In the genomic region with DNA sequence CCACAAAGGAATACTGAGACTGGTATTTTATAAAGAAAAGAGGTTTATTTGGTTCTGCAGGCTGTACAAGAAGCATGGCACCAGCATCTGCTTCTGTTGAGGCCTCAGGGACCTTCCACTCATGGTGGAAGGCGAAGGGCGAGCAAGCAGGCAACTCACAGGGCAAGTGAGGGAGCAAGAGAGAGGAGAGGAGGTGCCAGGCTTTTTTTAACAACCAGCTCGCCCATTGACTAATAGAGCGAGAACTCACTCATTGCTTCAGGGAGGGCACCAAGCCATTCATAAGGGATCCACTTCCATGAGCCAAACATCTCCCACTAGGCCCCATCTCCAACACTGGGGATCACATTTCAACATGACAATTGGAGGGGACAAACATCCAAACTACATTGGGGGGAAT, we compare ENCODE assay signal across 9 cellular contexts. TPM values are rescaled to one million over a fixed set of nuclear protein-coding genes. Genes with fewer than 3 reads are reported as not detected.
DNase-seq lines count a peak whose midpoint lies in the region; ATAC-seq and TF ChIP-seq lines count a peak whose summit lies in the region.
"Had no signal": no experiment of that assay in that cellular context is flagged by ENCODE, and none has a peak within 500 bp of the region (broad histone marks: within the 10 kb centered on the region; RNA-seq: fewer than 3 reads in every experiment).

No MANE protein-coding gene starts in this region.

- H3K27ac ChIP-seq in HCT116 (ENCODE audit: low read depth, low read length) (0 out of 2 replicates have a peak overlapping the region, but pooled peaks have one; percentile 86), spleen (peak overlapping the region in 2 of 8 donors; percentile 93 to 99), SJCRH30 (no peak overlapping the region), caudate nucleus (ENCODE audit: low read depth, low read length) (no peak overlapping the region)

- H3K4me1 ChIP-seq in HCT116 (ENCODE audit: control insufficient read depth in 1 of 2, insufficient read depth in 2 of 2, low read length in 2 of 2) (peaks cover 4 to 9% of the 10 kb centered on the region in 2 experiments), spleen (peaks cover 8 to 28% (median 16%) of the 10 kb centered on the region in 6 donors), SJCRH30 (no peaks in the 10 kb centered on the region)
- H3K4me1 ChIP-seq: prostate gland had no signal

- no peak for TF ChIP-seq CTCF in HCT116 (IDR thresholded peaks at IDR 0.05 in 2 of 3, conservative IDR thresholded peaks at IDR 0.05 in 1 of 3; ENCODE audit: borderline replicate concordance in 1 of 3, insufficient read depth in 1 of 3, low read depth in 2 of 3, low read length in 2 of 3)
- TF ChIP-seq CTCF in activated CD8-positive, alpha-beta T cell treated with anti-CD3 and anti-CD28 coated beads for 36 hours (IDR thresholded peaks at IDR 0.05) = no peak
- TF ChIP-seq CTCF in glutamatergic neuron (IDR thresholded peaks at IDR 0.05; ENCODE audit: partially characterized antibody, unreplicated experiment) = no peak
- TF ChIP-seq CTCF in spleen (IDR thresholded peaks at IDR 0.05 in 8 of 11, conservative IDR thresholded peaks at IDR 0.05 in 3 of 11) = no peak

- no peaks in the 10 kb centered on the region for H4K20me1 ChIP-seq in HCT116 (ENCODE audit: insufficient read depth)

- 59 to 94% (median 82%) methylated on average over 4 of the region's 4 CpGs for WGBS in spleen, 5 donors

- H3K4me1 Mint-ChIP-seq in activated CD8-positive, alpha-beta T cell treated with anti-CD3 and anti-CD28 coated beads for 36 hours (ENCODE audit: low read depth) = peaks cover 15% of the 10 kb centered on the region
- peaks cover 8% of the 10 kb centered on the region for H3K4me1 Mint-ChIP-seq in glutamatergic neuron (ENCODE audit: low read depth, unreplicated experiment)

- no peak overlapping the region for H2AFZ ChIP-seq in HCT116 (ENCODE audit: low read depth, low read length, poor library complexity, severe bottlenecking)

- no peak overlapping the region for H3K27ac Mint-ChIP-seq in activated CD8-positive, alpha-beta T cell treated with anti-CD3 and anti-CD28 coated beads for 36 hours
- H3K27ac Mint-ChIP-seq in glutamatergic neuron (ENCODE audit: unreplicated experiment) = peak overlapping the region; percentile 59

- H3K36me3 Mint-ChIP-seq in activated CD8-positive, alpha-beta T cell treated with anti-CD3 and anti-CD28 coated beads for 36 hours (ENCODE audit: low read depth) = peaks cover 21% of the 10 kb centered on the region
- no peaks in the 10 kb centered on the region for H3K36me3 Mint-ChIP-seq in glutamatergic neuron (ENCODE audit: unreplicated experiment)

- H3K9ac ChIP-seq in HCT116 (ENCODE audit: low read length) = peak overlapping the region; percentile 86

- TF ChIP-seq RAD21 in HCT116 (IDR thresholded peaks at IDR 0.05; ENCODE audit: low read depth) = no peak

- CTCF ChIA-PET in HCT116 (lab: Charles Lee) = no interaction called here
- CTCF ChIA-PET in activated CD8-positive, alpha-beta T cell treated with anti-CD3 and anti-CD28 coated beads for 36 hours (lab: Charles Lee) = interaction anchor here (1.6 to 5.1 kb wide), 2 partner anchors 8 to 53 kb away, joined by 4 to 37 read pairs; no protein-coding TSS in a partner anchor

- no peaks in the 10 kb centered on the region for H3K9me3 Mint-ChIP-seq in activated CD8-positive, alpha-beta T cell treated with anti-CD3 and anti-CD28 coated beads for 36 hours
- H3K9me3 Mint-ChIP-seq in glutamatergic neuron (ENCODE audit: unreplicated experiment) = peaks cover 2% of the 10 kb centered on the region

- intact Hi-C loops in HCT116 (cut with micrococcal nuclease) = no loop called here
- intact Hi-C loops in activated CD8-positive, alpha-beta T cell treated with anti-CD3 and anti-CD28 coated beads for 36 hours (cut with micrococcal nuclease) = no loop called here
- intact Hi-C loops in spleen (cut with DNase I; ENCODE audit: low total_unique reads) = no loop called here

- BruUV-seq in HCT116 (replicated peaks; lab: Mats Ljungman, UMichigan) = no TSS peak

- H3K36me3 ChIP-seq in HCT116 (ENCODE audit: control insufficient read depth in 1 of 2, insufficient read depth in 2 of 2, low read length in 2 of 2) = peaks cover 0 to 6% of the 10 kb centered on the region in 2 experiments; a peak in 2 of 4 replicates
- peaks cover 0 to 41% (median 27%) of the 10 kb centered on the region in 6 donors for H3K36me3 ChIP-seq in spleen
- no peaks in the 10 kb centered on the region for H3K36me3 ChIP-seq in SJCRH30
- H3K36me3 ChIP-seq: prostate gland had no signal

- H3K9me2 ChIP-seq in HCT116 (ENCODE audit: insufficient read depth) = no peaks in the 10 kb centered on the region

- ATAC-seq in HCT116 = no peak
- ATAC-seq in activated CD8-positive, alpha-beta T cell treated with anti-CD3 and anti-CD28 coated beads for 36 hours = no peak

- no peaks in the 10 kb centered on the region for H3K9me3 ChIP-seq in HCT116 (ENCODE audit: control insufficient read depth in 1 of 2, insufficient read depth in 1 of 2, low read depth in 1 of 2, low read length in 2 of 2)
- no peaks in the 10 kb centered on the region for H3K9me3 ChIP-seq in spleen
- no peaks in the 10 kb centered on the region for H3K9me3 ChIP-seq in SJCRH30 (replicated peaks)
- H3K9me3 ChIP-seq: prostate gland had no signal

- H3K4me2 ChIP-seq in HCT116 (ENCODE audit: low read length) = peak overlapping the region; percentile 83

- H3K79me2 ChIP-seq in HCT116 (ENCODE audit: insufficient read depth, low read length) = peaks cover 48% of the 10 kb centered on the region

- H3K4me3 ChIP-seq in HCT116 (replicated peaks in 1 of 2; ENCODE audit: low read depth in 1 of 2, low read length in 2 of 2) (peak overlapping the region; percentile 71 to 85), spleen (peak overlapping the region in 5 of 8 donors; percentile 62 to 80 (median 69)), SJCRH30 (no peak overlapping the region; the same call in 1 of the 2 replicates)

- no peak for DNase-seq in HCT116 (ENCODE audit: low read depth, low spot score)
- no peak for DNase-seq in activated CD8-positive, alpha-beta T cell treated with anti-CD3 and anti-CD28 coated beads for 36 hours
- DNase-seq in glutamatergic neuron = no peak
- no peak for DNase-seq in spleen
- DNase-seq in SJCRH30 = no peak
- DNase-seq in caudate nucleus (lab: John Stamatoyannopoulos, UW) = no peak
- DNase-seq in activated gamma-delta T cell treated with Interleukin-2 at 50 U/mL for 16 hours = no peak
- DNase-seq: NCI-H1694 treated with DMSO at 0.1 percent for 48 hours had no signal

- RAD21 ChIA-PET in HCT116 (lab: Charles Lee; ENCODE audit: low non-redundant PET in 1 of 2, low total read pairs in 2 of 2, uncharacterized antibody in 2 of 2, unreplicated experiment in 2 of 2) = no interaction called here

- no peaks in the 10 kb centered on the region for H3K27me3 ChIP-seq in HCT116 (ENCODE audit: insufficient read depth, low read length)
- no peaks in the 10 kb centered on the region for H3K27me3 ChIP-seq in spleen (replicated peaks in 1 of 7)
- H3K27me3 ChIP-seq in SJCRH30 = no peaks in the 10 kb centered on the region

- H3K4me3 Mint-ChIP-seq in activated CD8-positive, alpha-beta T cell treated with anti-CD3 and anti-CD28 coated beads for 36 hours = peak overlapping the region; percentile 70
- peak overlapping the region; percentile 86 for H3K4me3 Mint-ChIP-seq in glutamatergic neuron (ENCODE audit: unreplicated experiment)

- peaks cover 1% of the 10 kb centered on the region for H3K27me3 Mint-ChIP-seq in activated CD8-positive, alpha-beta T cell treated with anti-CD3 and anti-CD28 coated beads for 36 hours
- H3K27me3 Mint-ChIP-seq in glutamatergic neuron (ENCODE audit: unreplicated experiment) = peaks cover 4% of the 10 kb centered on the region

- TF ChIP-seq POLR2A in HCT116 (IDR thresholded peaks at IDR 0.05; ENCODE audit: borderline replicate concordance, extremely low read depth, insufficient read depth, insufficient read length) (no peak), spleen (IDR thresholded peaks at IDR 0.05) (no peak)

- POLR2A ChIA-PET in HCT116 (lab: Charles Lee) = no interaction called here
- POLR2A ChIA-PET in activated CD8-positive, alpha-beta T cell treated with anti-CD3 and anti-CD28 coated beads for 36 hours (lab: Charles Lee) = interaction anchor here (1.0 to 1.5 kb wide), 2 partner anchors 9 to 46 kb away, joined by 4 to 5 read pairs; no protein-coding TSS in a partner anchor

TF ChIP-seq in HCT116, 20 proteins besides CTCF, POLR2A, EP300 and RAD21 (continues in another document):
- TF ChIP-seq ELF1 (IDR thresholded peaks at IDR 0.05; ENCODE audit: borderline replicate concordance, low read depth) (no peak), SRF (IDR thresholded peaks at IDR 0.05; ENCODE audit: low read depth) (no peak), YY1 (IDR thresholded peaks at IDR 0.05; ENCODE audit: extremely low read depth, insufficient replicate concordance, low read depth, low read length) (no peak), ZNF274 (IDR thresholded peaks at IDR 0.05; ENCODE audit: low read depth, low read length) (no peak)

RNA-seq across cellular contexts. Expression of a gene that starts 1.2 kb away (rescaled TPM):
- total RNA-seq in HCT116 (2021; ENCODE audit: unreplicated experiment) = 45.7 TPM
- 21.3 and 24.4 TPM in 2 replicates for polyA plus RNA-seq in HCT116 (2012)
- total RNA-seq in activated CD8-positive, alpha-beta T cell treated with anti-CD3 and anti-CD28 coated beads for 36 hours = 10 to 100 TPM; 22.6 to 24.9 TPM
- total RNA-seq in glutamatergic neuron (ENCODE audit: unreplicated experiment) = 47.7 TPM
- 10 to 100 TPM; 19.5 to 31.8 (median 23.7) TPM for total RNA-seq in spleen
- 10 to 100 TPM; 19.5 to 23.0 (median 22.4) TPM for polyA plus RNA-seq in spleen
- total RNA-seq in SJCRH30 (2014; rRNA removed; shearing (Covaris generic)) = 15.0 and 15.5 TPM in 2 replicates

RNA-seq across cellular contexts. Expression of a gene that starts 33.2 kb away (rescaled TPM):
- not detected for total RNA-seq in HCT116 (2021; ENCODE audit: unreplicated experiment)
- not detected in 2 replicates for polyA plus RNA-seq in HCT116 (2012)
- total RNA-seq in activated CD8-positive, alpha-beta T cell treated with anti-CD3 and anti-CD28 coated beads for 36 hours = not detected
- not detected for total RNA-seq in glutamatergic neuron (ENCODE audit: unreplicated experiment)
- not detected for total RNA-seq in spleen
- polyA plus RNA-seq in spleen = not detected
- total RNA-seq in SJCRH30 (2014; rRNA removed; shearing (Covaris generic)) = not detected in 2 replicates
- total RNA-seq: prostate gland had no signal

RNA-seq across cellular contexts. Expression of a gene that starts 52.2 kb away (rescaled TPM):
- total RNA-seq in HCT116 (2021; ENCODE audit: unreplicated experiment) (4.0 TPM), glutamatergic neuron (ENCODE audit: unreplicated experiment) (2.6 TPM), spleen (1 to 10 TPM; 3.3 to 7.8 (median 3.8) TPM)
- 1.5 and 2.1 TPM in 2 replicates for polyA plus RNA-seq in HCT116 (2012)
- total RNA-seq in activated CD8-positive, alpha-beta T cell treated with anti-CD3 and anti-CD28 coated beads for 36 hours = 1 to 10 TPM in 1 of 2 experiments, under 1 TPM in 1; 0.97 to 1.4 TPM
- polyA plus RNA-seq in spleen = 1 to 10 TPM; 1.6 to 4.8 (median 2.6) TPM
- total RNA-seq in SJCRH30 (2014; rRNA removed; shearing (Covaris generic)) = 0.10 and 0.51 TPM in 2 replicates
